ENCODE assay signal across 8 cellular contexts in genomic region chr13:32381539-32381938, GRCh38. TPM values are rescaled to one million over a fixed set of nuclear protein-coding genes. Genes with fewer than 3 reads are reported as not detected.
A peak's percentile ranks its signal among the peaks of the same experiment; 100 is the strongest.
DNase-seq lines count a peak whose midpoint lies in the region; ATAC-seq, FAIRE-seq and TF ChIP-seq lines count a peak whose summit lies in the region.

No MANE protein-coding gene starts in this region.

- no peaks in the 10 kb centered on the region for H3K4me1 ChIP-seq in pancreas

- H3K36me3 ChIP-seq in pancreas = no peaks in the 10 kb centered on the region

- in situ Hi-C loops in SK-MEL-5 (cut with HindIII; ENCODE audit: low pct_unique_long_range_greater_than_20kb, low sequenced_read_pairs) = no loop called here

- TF ChIP-seq CTCF in 22Rv1 (IDR thresholded peaks at IDR 0.05) (peak; percentile 37), foreskin fibroblast (IDR thresholded peaks at IDR 0.05; ENCODE audit: low read depth, low read length) (peak; percentile 47), pancreas (IDR thresholded peaks at IDR 0.05) (peak in 2 of 4 donors; percentile 16 to 18)

- FAIRE-seq in pancreas (lab: Jason Lieb, UNC) = no peak
- FAIRE-seq in RCC 7860 (lab: Jason Lieb, UNC) = no peak

- no peak overlapping the region for H3K4me3 Mint-ChIP-seq in stimulated activated naive CD8-positive, alpha-beta T cell treated with anti-CD3 and anti-CD28 coated beads, Interleukin-15, amount 100 ng/mL, for 72 hours

- DNase-seq in GM03348 (ENCODE audit: low spot score) (peak; percentile 20), SK-MEL-5 (ENCODE audit: low read depth, low spot score) (peak; percentile 54), foreskin fibroblast (peak in 1 of 2 donors; percentile 30), pancreas (no peak), RCC 7860 (ENCODE audit: low spot score) (no peak)
- DNase-seq in stimulated activated naive CD8-positive, alpha-beta T cell treated with anti-CD3 and anti-CD28 coated beads, Interleukin-15, amount 100 ng/mL, for 72 hours = no peak

- ATAC-seq in pancreas (peak in 3 of 4 donors; percentile 74 to 82 (median 76)), GM18907 (IDR thresholded peaks at IDR 0.05; ENCODE audit: unreplicated experiment) (no peak)
- no peak for ATAC-seq in stimulated activated naive CD8-positive, alpha-beta T cell treated with anti-CD3 and anti-CD28 coated beads, Interleukin-15, amount 100 ng/mL, for 72 hours

- no peaks in the 10 kb centered on the region for H3K27me3 Mint-ChIP-seq in stimulated activated naive CD8-positive, alpha-beta T cell treated with anti-CD3 and anti-CD28 coated beads, Interleukin-15, amount 100 ng/mL, for 72 hours

- 59 to 64% methylated on average over 3 of the region's 3 CpGs for WGBS in pancreas, 2 donors

- H3K27ac Mint-ChIP-seq in stimulated activated naive CD8-positive, alpha-beta T cell treated with anti-CD3 and anti-CD28 coated beads, Interleukin-15, amount 100 ng/mL, for 72 hours = no peak overlapping the region

- H3K9me3 Mint-ChIP-seq in stimulated activated naive CD8-positive, alpha-beta T cell treated with anti-CD3 and anti-CD28 coated beads, Interleukin-15, amount 100 ng/mL, for 72 hours = no peaks in the 10 kb centered on the region

- H3K4me1 Mint-ChIP-seq in stimulated activated naive CD8-positive, alpha-beta T cell treated with anti-CD3 and anti-CD28 coated beads, Interleukin-15, amount 100 ng/mL, for 72 hours = no peaks in the 10 kb centered on the region

- no peak overlapping the region for H3K4me3 ChIP-seq in foreskin fibroblast (ENCODE audit: low read depth in 1 of 2, low read length in 2 of 2)
- no peak overlapping the region for H3K4me3 ChIP-seq in pancreas

- intact Hi-C loops in pancreas (cut with DNase I) = no loop called here

- no peak overlapping the region for H3K27ac ChIP-seq in 22Rv1
- no peak overlapping the region for H3K27ac ChIP-seq in pancreas

- H3K27me3 ChIP-seq in pancreas = no peaks in the 10 kb centered on the region

- H3K9me3 ChIP-seq in pancreas = no peaks in the 10 kb centered on the region

RNA-seq across cellular contexts. Expression of gene N4BP2L1, which starts 46.4 kb away (rescaled TPM):
- total RNA-seq in SK-MEL-5 (2014; rRNA removed; shearing (Covaris generic)) = 0.21 and 0.29 TPM in 2 replicates
- 0.15 TPM in 1 of 2 replicates, not detected in the other for polyA plus RNA-seq in SK-MEL-5 (2015; cell fraction: cytosol; rRNA removed)
- 1.5 and 2.8 TPM in 2 replicates for polyA plus RNA-seq in SK-MEL-5 (2015; cell fraction: nucleus; rRNA removed)
- total RNA-seq in pancreas = 10 to 100 TPM in 3 of 6 donors, 1 to 10 TPM in 3; 5.3 to 18.0 (median 9.4) TPM
- polyA plus RNA-seq in pancreas = 10 to 100 TPM; 18.4 to 22.4 TPM

Comparison
In these comparisons a context has a peak if more than half of its experiments do, and no peak if none do; other contexts are left out.
1. DNase-seq: peak in GM03348 (single experiment) and SK-MEL-5 (single experiment); none in pancreas (0 of 6), stimulated activated naive CD8-positive, alpha-beta T cell treated with anti-CD3 and anti-CD28 coated beads, Interleukin-15, amount 100 ng/mL, for 72 hours (0 of 2) and RCC 7860 (single experiment).
2. ATAC-seq: peak in pancreas (3 of 4); none in stimulated activated naive CD8-positive, alpha-beta T cell treated with anti-CD3 and anti-CD28 coated beads, Interleukin-15, amount 100 ng/mL, for 72 hours (single experiment) and GM18907 (single experiment).